ENCODE assay signal across 9 cellular contexts in genomic region chr11:66287256-66288137, GRCh38. TPM values are rescaled to one million over a fixed set of nuclear protein-coding genes. Genes with fewer than 3 reads are reported as not detected.
DNase-seq lines count a peak whose midpoint lies in the region; ATAC-seq and TF ChIP-seq lines count a peak whose summit lies in the region.
"Had no signal": no experiment of that assay in that cellular context is flagged by ENCODE, and none has a peak within 500 bp of the region (broad histone marks: within the 10 kb centered on the region; RNA-seq: fewer than 3 reads in every experiment).

No MANE protein-coding gene starts in this region.

- H2BK15ac ChIP-seq in mesenchymal stem cell (ENCODE audit: low read depth, poor library complexity, severe bottlenecking), result no peak overlapping the region

- H3K27ac ChIP-seq in left ventricle myocardium inferior (replicated peaks) (peak overlapping the region; percentile 97), mesenchymal stem cell (ENCODE audit: low read length, poor library complexity, severe bottlenecking) (no peak overlapping the region)

- H2BK120ac ChIP-seq in mesenchymal stem cell (ENCODE audit: low read depth, low read length), result no peak overlapping the region

- H4K8ac ChIP-seq in mesenchymal stem cell (ENCODE audit: low read length), result peak overlapping the region; percentile 45

- no peak for TF ChIP-seq CTCF in left ventricle myocardium inferior (IDR thresholded peaks at IDR 0.05; ENCODE audit: borderline replicate concordance)
- TF ChIP-seq CTCF in astrocyte of the cerebellum (IDR thresholded peaks at IDR 0.05; ENCODE audit: low read depth, low read length, missing control alignments), result no peak

- DNase-seq in left ventricle myocardium inferior, result no peak
- no peak for DNase-seq in Right ventricle myocardium superior
- DNase-seq in astrocyte of the cerebellum (ENCODE audit: low read depth), result no peak
- DNase-seq in mesenchymal stem cell, result no peak
- DNase-seq in NCI-H446 (lab: John Stamatoyannopoulos, UW), result no peak
- DNase-seq in posterior vena cava (ENCODE audit: low spot score), result no peak
- no peak for DNase-seq in pons (ENCODE audit: low spot score)
- DNase-seq: GDM1 had no signal

- in situ Hi-C loops in astrocyte of the cerebellum (cut with HindIII; ENCODE audit: low sequenced_read_pairs), result no loop called here

- H3K14ac ChIP-seq in mesenchymal stem cell (ENCODE audit: low read length in 2 of 2), result peak overlapping the region in 1 of 2 experiments; percentile 95

- peak overlapping the region; percentile 92 for H3K4me3 ChIP-seq in left ventricle myocardium inferior
- H3K4me3 ChIP-seq in astrocyte of the cerebellum (ENCODE audit: low read depth, low read length), result peak overlapping the region; percentile 86
- H3K4me3 ChIP-seq in mesenchymal stem cell (ENCODE audit: insufficient read depth in 1 of 2, low read depth in 1 of 2, low read length in 2 of 2), result peak overlapping the region; percentile 92

- H3K18ac ChIP-seq in mesenchymal stem cell (ENCODE audit: low read depth in 1 of 2, low read length in 2 of 2), result peak overlapping the region in 1 of 2 experiments; percentile 37

- peak overlapping the region; percentile 6 for H2AFZ ChIP-seq in mesenchymal stem cell (ENCODE audit: low read depth, low read length)

- H3K4me2 ChIP-seq in mesenchymal stem cell (ENCODE audit: low read length, poor library complexity, severe bottlenecking), result peak overlapping the region; percentile 90

- peak overlapping the region; percentile 99 for H3K9ac ChIP-seq in mesenchymal stem cell (ENCODE audit: low read length)

- no peak overlapping the region for H2BK5ac ChIP-seq in mesenchymal stem cell (ENCODE audit: low read depth, low read length, poor library complexity, severe bottlenecking)

- peak overlapping the region in 1 of 2 experiments; percentile 21 for H2BK12ac ChIP-seq in mesenchymal stem cell (ENCODE audit: low read length in 2 of 2)

- peak overlapping the region; percentile 57 for H4K91ac ChIP-seq in mesenchymal stem cell (ENCODE audit: low read length)

- H3K23ac ChIP-seq in mesenchymal stem cell (ENCODE audit: low read length in 2 of 2), result peak overlapping the region in 1 of 2 experiments; percentile 87

- H3K9me3 ChIP-seq in left ventricle myocardium inferior (replicated peaks), result no peaks in the 10 kb centered on the region
- H3K9me3 ChIP-seq in mesenchymal stem cell (ENCODE audit: control insufficient read depth, low read length), result no peaks in the 10 kb centered on the region

- no peak for ATAC-seq in Right ventricle myocardium superior (ENCODE audit: poor library complexity)
- no peak for ATAC-seq in GM21619 (IDR thresholded peaks at IDR 0.05; ENCODE audit: unreplicated experiment)

- intact Hi-C loops in left ventricle myocardium inferior (cut with micrococcal nuclease), result no loop called here
- intact Hi-C loops in Right ventricle myocardium superior (cut with DNase I), result no loop called here
- intact Hi-C loops in posterior vena cava (cut with DNase I), result loop anchor here in 1 of 2 donors (10.0 kb wide), 1 partner anchor 63 kb away; no protein-coding TSS in a partner anchor

- peaks cover 28% of the 10 kb centered on the region for H3K79me1 ChIP-seq in mesenchymal stem cell (replicated peaks; ENCODE audit: low read length, poor library complexity, severe bottlenecking)

- peak overlapping the region in 1 of 2 experiments; percentile 96 for H3K4ac ChIP-seq in mesenchymal stem cell (ENCODE audit: low read depth in 1 of 2, low read length in 2 of 2)

- H3K36me3 ChIP-seq in left ventricle myocardium inferior, result peaks cover 4% of the 10 kb centered on the region
- peaks cover 36 to 51% of the 10 kb centered on the region in 2 experiments for H3K36me3 ChIP-seq in mesenchymal stem cell (ENCODE audit: control insufficient read depth in 1 of 2, insufficient read depth in 2 of 2, low read depth in 1 of 2, low read length in 2 of 2)

- H2AK5ac ChIP-seq in mesenchymal stem cell (ENCODE audit: low read length, severe bottlenecking), result peak overlapping the region; percentile 27

- H3K27me3 ChIP-seq in left ventricle myocardium inferior (ENCODE audit: low read depth) (peaks cover 21% of the 10 kb centered on the region), mesenchymal stem cell (ENCODE audit: control insufficient read depth in 1 of 2, insufficient read depth in 1 of 2, low read length in 2 of 2) (peaks cover 14 to 18% of the 10 kb centered on the region in 2 experiments)

- H3K4me1 ChIP-seq in left ventricle myocardium inferior (peaks cover 55% of the 10 kb centered on the region), mesenchymal stem cell (ENCODE audit: control insufficient read depth, insufficient read depth, low read depth, low read length) (peaks cover 46% of the 10 kb centered on the region)

- WGBS in mesenchymal stem cell, result 89% methylated on average over 13 of the region's 16 CpGs

RNA-seq across cellular contexts. Expression of gene YIF1A, which starts 1.4 kb away (rescaled TPM):
- total RNA-seq in left ventricle myocardium inferior, result 45.6 TPM
- 38.4 TPM for total RNA-seq in Right ventricle myocardium superior
- 314 TPM for polyA plus RNA-seq in mesenchymal stem cell (2013, experiment 1 of 2)
- 328 TPM for polyA plus RNA-seq in mesenchymal stem cell (2013, experiment 2 of 2)
- 10 to 100 TPM; 63.9 to 73.6 TPM for total RNA-seq in posterior vena cava

RNA-seq across cellular contexts. Expression of gene TMEM151A, which starts 4.2 kb away (rescaled TPM):
- not detected for total RNA-seq in left ventricle myocardium inferior
- total RNA-seq in Right ventricle myocardium superior, result not detected
- 0.44 TPM for polyA plus RNA-seq in mesenchymal stem cell (2013, experiment 1 of 2)
- polyA plus RNA-seq in mesenchymal stem cell (2013, experiment 2 of 2), result 0.38 TPM
- total RNA-seq in posterior vena cava, result not detected

RNA-seq across cellular contexts. Expression of gene CNIH2, which starts 9.5 kb away (rescaled TPM):
- total RNA-seq in left ventricle myocardium inferior (not detected), Right ventricle myocardium superior (not detected), posterior vena cava (not detected)
- polyA plus RNA-seq in mesenchymal stem cell (2013, experiment 1 of 2), result 0.77 TPM
- polyA plus RNA-seq in mesenchymal stem cell (2013, experiment 2 of 2), result 0.84 TPM

RNA-seq across cellular contexts. Expression of gene RAB1B, which starts 19.1 kb away (rescaled TPM):
- total RNA-seq in left ventricle myocardium inferior (116 TPM), Right ventricle myocardium superior (114 TPM), posterior vena cava (100 to 1,000 TPM; 102 to 112 TPM)
- 157 TPM for polyA plus RNA-seq in mesenchymal stem cell (2013, experiment 1 of 2)
- 154 TPM for polyA plus RNA-seq in mesenchymal stem cell (2013, experiment 2 of 2)

RNA-seq across cellular contexts. Expression of gene CD248, which starts 29.3 kb away (rescaled TPM):
- total RNA-seq in left ventricle myocardium inferior, result 12.3 TPM
- 15.7 TPM for total RNA-seq in Right ventricle myocardium superior
- 318 TPM for polyA plus RNA-seq in mesenchymal stem cell (2013, experiment 1 of 2)
- 313 TPM for polyA plus RNA-seq in mesenchymal stem cell (2013, experiment 2 of 2)
- 100 to 1,000 TPM in 1 of 2 donors, 10 to 100 TPM in 1; 67.5 to 248 TPM for total RNA-seq in posterior vena cava
